Comparison of ENCODE assay signal across 12 cellular contexts in the genomic region with DNA sequence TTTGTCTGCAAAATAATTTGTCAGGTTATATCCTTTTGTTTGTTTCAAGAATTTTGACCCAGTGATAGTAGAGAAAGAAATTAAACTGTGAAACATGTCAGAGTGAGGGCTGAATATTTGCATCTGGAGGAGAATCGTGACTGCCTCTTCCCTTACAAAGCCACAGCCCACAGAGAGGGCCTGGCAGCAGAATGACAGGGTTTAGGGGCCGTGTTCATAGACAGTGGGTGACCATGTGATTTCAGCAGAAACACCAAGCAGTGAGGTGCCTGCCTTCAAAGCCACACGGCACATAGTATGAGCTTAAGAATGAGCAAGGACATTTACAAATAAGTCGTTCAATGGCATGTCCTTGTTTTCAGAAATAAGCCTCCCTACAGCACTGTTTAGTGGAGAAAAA.
A peak's percentile ranks its signal among the peaks of the same experiment; 100 is the strongest.
DNase-seq lines count a peak whose midpoint lies in the region; ATAC-seq and TF ChIP-seq lines count a peak whose summit lies in the region.
"Had no signal": no experiment of that assay in that cellular context is flagged by ENCODE, and none has a peak within 500 bp of the region (broad histone marks: within the 10 kb centered on the region; RNA-seq: fewer than 3 reads in every experiment).

No MANE protein-coding gene starts in this region.

- peak overlapping the region; percentile 35 for H3K27ac ChIP-seq in HL-60 (replicated peaks)
- H3K27ac ChIP-seq: epithelial cell of prostate, VCaP had no signal

- H3K27me3 ChIP-seq in HL-60 (ENCODE audit: insufficient read depth, poor library complexity, severe bottlenecking) = no peaks in the 10 kb centered on the region

- no peak for TF ChIP-seq CTCF in HL-60 (IDR thresholded peaks at IDR 0.05; ENCODE audit: insufficient read depth, low read length)

- DNase-seq in HL-60 (ENCODE audit: low read depth in 1 of 2, low spot score in 1 of 2) = peak in 1 of 2 experiments; percentile 47
- peak; percentile 15 for DNase-seq in activated naive CD8-positive, alpha-beta T cell treated with anti-CD3 and anti-CD28 coated beads, Interleukin-2, amount 50 U/mL, for 16 hours (ENCODE audit: low read depth, low spot score)
- DNase-seq in stimulated activated CD8-positive, alpha-beta memory T cell treated with anti-CD3 and anti-CD28 coated beads, Interleukin-4, amount 100 ng/mL, for 24 hours (ENCODE audit: low read depth) = peak; percentile 25
- no peak for DNase-seq in DMS153 (lab: John Stamatoyannopoulos, UW)
- no peak for DNase-seq in T1000 (lab: John Stamatoyannopoulos, UW)
- no peak for DNase-seq in NCI-H2171 treated with DMSO at 0.1 percent for 48 hours (lab: John Stamatoyannopoulos, UW)
- DNase-seq: activated naive CD4-positive, alpha-beta T cell treated with Interleukin-2 at 50 U/mL for 16 hours; NCI-H2107; right cardiac atrium had no signal

- H3K4me3 ChIP-seq in HL-60 (replicated peaks; ENCODE audit: insufficient read depth, low read length) = no peak overlapping the region

- peak; percentile 60 for ATAC-seq in GM19351 (IDR thresholded peaks at IDR 0.05; ENCODE audit: unreplicated experiment)
- ATAC-seq: right cardiac atrium had no signal

Comparison
In these comparisons a context has a peak if more than half of its experiments do, and no peak if none do; other contexts are left out.
1. DNase-seq: peak in activated naive CD8-positive, alpha-beta T cell treated with anti-CD3 and anti-CD28 coated beads, Interleukin-2, amount 50 U/mL, for 16 hours (single experiment) and stimulated activated CD8-positive, alpha-beta memory T cell treated with anti-CD3 and anti-CD28 coated beads, Interleukin-4, amount 100 ng/mL, for 24 hours (single experiment); none in DMS153 (single experiment), T1000 (single experiment) and NCI-H2171 treated with DMSO at 0.1 percent for 48 hours (single experiment).